Comparison of ENCODE assay signal across 23 cellular contexts in genomic region chr2:213175673-213176247, GRCh38. TPM values are rescaled to one million over a fixed set of nuclear protein-coding genes. Genes with fewer than 3 reads are reported as not detected.
A peak's percentile ranks its signal among the peaks of the same experiment; 100 is the strongest.
DNase-seq lines count a peak whose midpoint lies in the region; ATAC-seq and TF ChIP-seq lines count a peak whose summit lies in the region.
"Had no signal": no experiment of that assay in that cellular context is flagged by ENCODE, and none has a peak within 500 bp of the region (broad histone marks: within the 10 kb centered on the region; RNA-seq: fewer than 3 reads in every experiment).

No MANE protein-coding gene starts in this region.

- H3K27ac ChIP-seq in smooth muscle cell (ENCODE audit: low read depth) = no peak overlapping the region
- H3K27ac ChIP-seq: A549, Peyer's patch, SJSA1 had no signal

- intact Hi-C loops in posterior cingulate gyrus (cut with DNase I) = no loop called here

- H4K20me1 ChIP-seq in Loucy (ENCODE audit: insufficient read depth, low read length, poor library complexity, severe bottlenecking) (no peaks in the 10 kb centered on the region), smooth muscle cell (ENCODE audit: low read depth) (no peaks in the 10 kb centered on the region)

- H3K4me1 ChIP-seq in Loucy (ENCODE audit: insufficient read depth, low read length, poor library complexity, severe bottlenecking) = peaks cover 6% of the 10 kb centered on the region
- no peaks in the 10 kb centered on the region for H3K4me1 ChIP-seq in smooth muscle cell (ENCODE audit: low read depth)
- H3K4me1 ChIP-seq: A549, Peyer's patch, SJSA1 had no signal

- ATAC-seq in esophagus mucosa = peak; percentile 70
- ATAC-seq: A549, HCT116 had no signal

- in situ Hi-C loops in KBM-7 (cut with MboI; ENCODE audit: low pct_unique_long_range_greater_than_20kb, low sequenced_read_pairs) = no loop called here

- TF ChIP-seq CTCF in Loucy (conservative IDR thresholded peaks at IDR 0.05; ENCODE audit: low read length) = no peak
- TF ChIP-seq CTCF in smooth muscle cell (IDR thresholded peaks at IDR 0.05; ENCODE audit: borderline replicate concordance, insufficient read depth, poor library complexity, severe bottlenecking) = no peak

- H3K79me2 ChIP-seq in Loucy (ENCODE audit: insufficient read depth, low read length) (no peaks in the 10 kb centered on the region), smooth muscle cell (ENCODE audit: low read depth) (no peaks in the 10 kb centered on the region)

- H3K9me2 ChIP-seq in Loucy (replicated peaks; ENCODE audit: low read depth, low read length) = no peaks in the 10 kb centered on the region

- no peak overlapping the region for H3K9ac ChIP-seq in Loucy (ENCODE audit: low read depth, low read length, poor library complexity, severe bottlenecking)
- no peak overlapping the region for H3K9ac ChIP-seq in smooth muscle cell (ENCODE audit: low read depth)

- H2AFZ ChIP-seq in Loucy (ENCODE audit: low read length) = 0 out of 2 replicates have a peak overlapping the region, but pooled peaks have one; percentile 13
- no peak overlapping the region for H2AFZ ChIP-seq in smooth muscle cell (ENCODE audit: low read depth)

- peak; percentile 55 for DNase-seq in EL
- no peak for DNase-seq in smooth muscle cell (lab: John Stamatoyannopoulos, UW; ENCODE audit: unreplicated experiment)
- DNase-seq in KBM-7 = no peak
- no peak for DNase-seq in dedifferentiated amniotic fluid mesenchymal stem cell (ENCODE audit: extremely low spot score)
- DNase-seq in posterior cingulate gyrus = no peak
- DNase-seq: CD4-positive, CD25-positive, alpha-beta regulatory T cell; COR-L47; DMS 273 treated with DMSO at 0.1 percent for 48 hours; DND-41; GDM1; GOT3; Karpas-422; MM.1S; NCI-H1092 treated with DMSO at 0.1 percent for 48 hours; NCI-H1436 treated with DMSO at 0.1 percent for 48 hours; NCI-H1930; NCI-H510A; Peyer's patch had no signal

- H3K36me3 ChIP-seq in Loucy (ENCODE audit: insufficient read depth, low read length) (no peaks in the 10 kb centered on the region), smooth muscle cell (ENCODE audit: low read depth) (no peaks in the 10 kb centered on the region)
- H3K36me3 ChIP-seq: Peyer's patch, SJSA1 had no signal

- H3K9me3 ChIP-seq in Loucy (ENCODE audit: insufficient read depth, low read depth, low read length) (no peaks in the 10 kb centered on the region), smooth muscle cell (replicated peaks; ENCODE audit: low read depth) (no peaks in the 10 kb centered on the region)
- H3K9me3 ChIP-seq: A549, Peyer's patch, SJSA1 had no signal

- H3K27me3 ChIP-seq in Loucy (ENCODE audit: insufficient read depth, low read length, poor library complexity, severe bottlenecking) (no peaks in the 10 kb centered on the region), smooth muscle cell (ENCODE audit: low read depth) (no peaks in the 10 kb centered on the region)
- H3K27me3 ChIP-seq: Peyer's patch, SJSA1 had no signal

- H3K4me3 ChIP-seq in Loucy (ENCODE audit: low read length, poor library complexity, severe bottlenecking) = no peak overlapping the region
- no peak overlapping the region for H3K4me3 ChIP-seq in smooth muscle cell
- H3K4me3 ChIP-seq: A549, Peyer's patch, SJSA1 had no signal

- H3K4me2 ChIP-seq in Loucy (ENCODE audit: low read depth, low read length, poor library complexity, severe bottlenecking) (no peak overlapping the region), smooth muscle cell (peak overlapping the region; percentile 6)
- H3K4me2 ChIP-seq: A549 had no signal

- 24% methylated on average over 1 of the region's 1 CpG for WGBS in smooth muscle cell (ENCODE audit: low lambda C conversion rate)

- H3F3A ChIP-seq in Loucy (ENCODE audit: low read depth) (no peaks in the 10 kb centered on the region), smooth muscle cell (ENCODE audit: low read depth) (no peaks in the 10 kb centered on the region)

RNA-seq across cellular contexts. Expression of gene IKZF2, which starts 24.3 kb away (rescaled TPM):
- total RNA-seq in esophagus mucosa (66.4 TPM), smooth muscle cell (12.5 and 16.5 TPM in 2 replicates)
- 0.69 and 1.2 TPM in 2 replicates for polyA plus RNA-seq in smooth muscle cell
